15 cellular contexts compared by ENCODE assay signal in the genomic region with DNA sequence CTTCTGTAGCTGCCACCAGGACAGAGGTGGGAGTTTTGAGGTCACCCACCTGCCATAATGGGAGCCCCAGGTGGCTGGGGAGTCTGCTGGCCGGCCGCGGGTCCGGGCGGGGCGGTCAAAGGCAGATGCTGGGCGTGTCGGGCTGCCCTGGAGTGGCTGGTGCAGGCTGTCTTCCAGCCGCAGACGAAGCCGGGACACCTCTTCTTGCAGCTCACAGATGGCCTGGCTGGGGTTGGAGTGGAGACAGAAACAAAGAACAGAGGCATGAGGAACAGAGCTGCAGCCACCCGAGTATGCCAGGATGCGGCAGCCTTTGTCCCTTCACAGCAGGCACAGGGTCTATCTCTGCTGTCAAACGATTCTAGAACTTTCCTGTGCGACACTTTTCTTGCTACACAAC. TPM values are rescaled to one million over a fixed set of nuclear protein-coding genes. Genes with fewer than 3 reads are reported as not detected.
DNase-seq lines count a peak whose midpoint lies in the region; ATAC-seq and TF ChIP-seq lines count a peak whose summit lies in the region.
"Had no signal": no experiment of that assay in that cellular context is flagged by ENCODE, and none has a peak within 500 bp of the region (broad histone marks: within the 10 kb centered on the region; RNA-seq: fewer than 3 reads in every experiment).

No MANE protein-coding gene starts in this region.

- ATAC-seq in central memory CD8-positive, alpha-beta T cell (replicated peaks; ENCODE audit: extremely low read depth, poor library complexity, severe bottlenecking): no peak
- ATAC-seq in lower lobe of right lung: no peak

- peaks cover 45% of the 10 kb centered on the region for H3K4me1 Mint-ChIP-seq in central memory CD8-positive, alpha-beta T cell
- H3K4me1 Mint-ChIP-seq in neural crest cell: peaks cover 20% of the 10 kb centered on the region

- peaks cover 95% of the 10 kb centered on the region for H3K36me3 Mint-ChIP-seq in central memory CD8-positive, alpha-beta T cell (ENCODE audit: insufficient read depth)
- H3K36me3 Mint-ChIP-seq in neural crest cell (ENCODE audit: low read depth): peaks cover 4% of the 10 kb centered on the region

- H3K27ac ChIP-seq in BLaER1 (0 out of 2 replicates have a peak overlapping the region, but pooled peaks have one; percentile 38), lower lobe of right lung (no peak overlapping the region)

- H3K27me3 ChIP-seq in BLaER1: no peaks in the 10 kb centered on the region
- H3K27me3 ChIP-seq in lower lobe of right lung (ENCODE audit: low read depth): no peaks in the 10 kb centered on the region
- H3K27me3 ChIP-seq: hepatocyte had no signal

- peak overlapping the region; percentile 91 for H3K27ac Mint-ChIP-seq in central memory CD8-positive, alpha-beta T cell (ENCODE audit: low read depth)
- H3K27ac Mint-ChIP-seq in neural crest cell (ENCODE audit: unreplicated experiment): peak overlapping the region; percentile 84

- H3K27me3 Mint-ChIP-seq in central memory CD8-positive, alpha-beta T cell: no peaks in the 10 kb centered on the region
- H3K27me3 Mint-ChIP-seq in neural crest cell (ENCODE audit: low read depth): no peaks in the 10 kb centered on the region

- H3K36me3 ChIP-seq in BLaER1 (peaks cover 95% of the 10 kb centered on the region), lower lobe of right lung (peaks cover 100% of the 10 kb centered on the region)

- intact Hi-C loops in lower lobe of right lung (cut with DNase I): no loop called here

- peak overlapping the region; percentile 86 for H3K4me2 ChIP-seq in BLaER1

- TF ChIP-seq CTCF in neural crest cell (conservative IDR thresholded peaks at IDR 0.05): no peak
- TF ChIP-seq CTCF in lower lobe of right lung (IDR thresholded peaks at IDR 0.05): no peak

- H3K4me3 ChIP-seq in BLaER1 (no peak overlapping the region), lower lobe of right lung (no peak overlapping the region)
- H3K4me3 ChIP-seq: hepatocyte had no signal

- peaks cover 33% of the 10 kb centered on the region for H4K20me1 ChIP-seq in BLaER1

- DNase-seq in NCI-H1694 (lab: John Stamatoyannopoulos, UW): peak; percentile 18
- DNase-seq in central memory CD8-positive, alpha-beta T cell (ENCODE audit: low spot score in 2 of 2): no peak
- DNase-seq in neural crest cell (ENCODE audit: low read depth, low spot score): no peak
- DNase-seq in SKM-1 (lab: John Stamatoyannopoulos, UW; ENCODE audit: unreplicated experiment): no peak
- no peak for DNase-seq in NCI-H69 (lab: John Stamatoyannopoulos, UW)
- DNase-seq in epidermal melanocyte (ENCODE audit: insufficient read length, low spot score): no peak
- DNase-seq in lower lobe of right lung: no peak
- DNase-seq: NCI-H2107; stimulated activated naive CD4-positive, alpha-beta T cell had no signal

- H3K4me1 ChIP-seq in BLaER1 (peaks cover 47% of the 10 kb centered on the region), lower lobe of right lung (peaks cover 23% of the 10 kb centered on the region)

- no peak overlapping the region for H3K4me3 Mint-ChIP-seq in central memory CD8-positive, alpha-beta T cell
- no peak overlapping the region for H3K4me3 Mint-ChIP-seq in neural crest cell

- H3K9me3 ChIP-seq in BLaER1 (no peaks in the 10 kb centered on the region), lower lobe of right lung (no peaks in the 10 kb centered on the region)

- no peak overlapping the region for H3K9ac ChIP-seq in BLaER1

- no peaks in the 10 kb centered on the region for H3K9me3 Mint-ChIP-seq in central memory CD8-positive, alpha-beta T cell
- H3K9me3 Mint-ChIP-seq in neural crest cell: no peaks in the 10 kb centered on the region

RNA-seq across cellular contexts. Expression of a gene that starts 18.0 kb away (rescaled TPM):
- not detected in 2 replicates for total RNA-seq in neural crest cell
- total RNA-seq in lower lobe of right lung: 3.1 TPM
- total RNA-seq: endothelial cell of umbilical vein; lung microvascular endothelial cell; posterior vena cava; T-helper 1 cell treated with Interleukin-12 subunit alpha and Interleukin-12 subunit beta and Interleukin-4 antibody, amounts not matched to agents 30 ng/mL and 1 ng/mL, for 36 hours had no signal

RNA-seq across cellular contexts. Expression of a gene that starts 24.8 kb away (rescaled TPM):
- total RNA-seq in neural crest cell: not detected in 2 replicates
- total RNA-seq in lower lobe of right lung: 9.2 TPM
- total RNA-seq: endothelial cell of umbilical vein; lung microvascular endothelial cell; T-helper 1 cell treated with Interleukin-12 subunit alpha and Interleukin-12 subunit beta and Interleukin-4 antibody, amounts not matched to agents 30 ng/mL and 1 ng/mL, for 36 hours had no signal

RNA-seq across cellular contexts. Expression of a gene that starts 40.1 kb away (rescaled TPM):
- total RNA-seq in neural crest cell (13.4 and 16.6 TPM in 2 replicates), lower lobe of right lung (66.9 TPM)

Comparison
In these comparisons a context has a peak if more than half of its experiments do, and no peak if none do; other contexts are left out.
1. RNA of a gene that starts 24.8 kb away (total RNA-seq): 9.2 TPM in lower lobe of right lung (single experiment); not detected in neural crest cell; every median in the first group is over 10 times any median in the second.